Comparison of ENCODE assay signal across 8 cellular contexts in the genomic region with DNA sequence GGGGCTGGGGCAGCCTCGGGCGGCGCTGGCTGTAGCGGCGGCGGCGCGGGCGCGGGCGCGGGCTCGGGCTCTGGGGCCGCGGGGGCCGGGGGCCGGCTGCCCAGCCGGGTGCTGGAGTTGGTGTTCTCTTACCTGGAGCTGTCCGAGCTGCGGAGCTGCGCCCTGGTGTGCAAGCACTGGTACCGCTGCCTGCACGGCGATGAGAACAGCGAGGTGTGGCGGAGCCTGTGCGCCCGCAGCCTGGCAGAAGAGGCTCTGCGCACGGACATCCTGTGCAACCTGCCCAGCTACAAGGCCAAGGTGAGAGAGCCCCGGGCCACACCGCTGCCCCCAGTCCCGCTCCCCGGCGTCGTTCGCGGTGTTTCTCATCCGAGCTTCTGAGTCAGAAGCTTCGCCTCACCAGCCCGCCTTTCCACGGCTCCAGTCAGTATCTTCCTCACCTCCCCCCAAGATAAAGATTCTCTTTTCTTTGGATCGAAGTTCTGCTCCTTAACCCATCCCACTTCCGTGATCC. TPM values are rescaled to one million over a fixed set of nuclear protein-coding genes. Genes with fewer than 3 reads are reported as not detected.
DNase-seq lines count a peak whose midpoint lies in the region; ATAC-seq and TF ChIP-seq lines count a peak whose summit lies in the region.

No MANE protein-coding gene starts in this region.

- intact Hi-C loops in left ventricle myocardium superior (cut with micrococcal nuclease): no loop called here

- H3K79me2 ChIP-seq in ACC112 (ENCODE audit: control insufficient read depth, insufficient read depth, low read length, unreplicated experiment): peaks cover 53% of the 10 kb centered on the region

- H3K27me3 ChIP-seq in ACC112 (ENCODE audit: insufficient read depth, low read length): no peaks in the 10 kb centered on the region

- H2AFZ ChIP-seq in ACC112 (ENCODE audit: low read length, unreplicated experiment): peak overlapping the region; percentile 73

- ATAC-seq in GM18868 (IDR thresholded peaks at IDR 0.05; ENCODE audit: unreplicated experiment) (peak; percentile 39), HG03108 (IDR thresholded peaks at IDR 0.05; ENCODE audit: unreplicated experiment) (peak; percentile 24), left ventricle myocardium superior (no peak)
- peak; percentile 42 to 51 for ATAC-seq in activated naive CD4-positive, alpha-beta T cell treated with anti-CD3 and anti-CD28 coated beads, Interleukin-2, amount 50 U/mL, for 72 hours

- H3K4me1 ChIP-seq in ACC112 (ENCODE audit: control insufficient read depth, insufficient read depth, low read length, unreplicated experiment): peaks cover 17% of the 10 kb centered on the region

- peak overlapping the region; percentile 77 to 97 for H3K27ac Mint-ChIP-seq in activated naive CD4-positive, alpha-beta T cell treated with anti-CD3 and anti-CD28 coated beads, Interleukin-2, amount 50 U/mL, for 72 hours

- peak; percentile 63 for DNase-seq in RPMI8226
- peak; percentile 48 to 63 for DNase-seq in activated naive CD4-positive, alpha-beta T cell treated with anti-CD3 and anti-CD28 coated beads, Interleukin-2, amount 50 U/mL, for 72 hours (ENCODE audit: low spot score in 2 of 2)
- DNase-seq in left ventricle myocardium superior: peak; percentile 49
- peak; percentile 28 for DNase-seq in retinal pigment epithelial cell (ENCODE audit: low read depth)
- DNase-seq in superior temporal gyrus (ENCODE audit: extremely low spot score): no peak

- H3K36me3 ChIP-seq in ACC112 (ENCODE audit: insufficient read depth, low read length): no peaks in the 10 kb centered on the region

- H3K36me3 Mint-ChIP-seq in activated naive CD4-positive, alpha-beta T cell treated with anti-CD3 and anti-CD28 coated beads, Interleukin-2, amount 50 U/mL, for 72 hours: peaks cover 9 to 19% of the 10 kb centered on the region in 2 donors

- no peak for TF ChIP-seq CTCF in retinal pigment epithelial cell (conservative IDR thresholded peaks at IDR 0.05; ENCODE audit: low read depth, low read length)

- H3K4me3 ChIP-seq in ACC112 (ENCODE audit: low read depth, low read length): peak overlapping the region; percentile 89
- H3K4me3 ChIP-seq in retinal pigment epithelial cell (ENCODE audit: low read length): peak overlapping the region; percentile 100

- H3K27ac ChIP-seq in ACC112 (ENCODE audit: low read depth, low read length): no peak overlapping the region

- H3K9me3 Mint-ChIP-seq in activated naive CD4-positive, alpha-beta T cell treated with anti-CD3 and anti-CD28 coated beads, Interleukin-2, amount 50 U/mL, for 72 hours: no peaks in the 10 kb centered on the region

RNA-seq across cellular contexts. Expression of gene FBXO45, which starts 0.6 kb away (rescaled TPM):
- total RNA-seq in activated naive CD4-positive, alpha-beta T cell treated with anti-CD3 and anti-CD28 coated beads, Interleukin-2, amount 50 U/mL, for 72 hours: 10 to 100 TPM; 14.9 to 15.4 TPM
- total RNA-seq in left ventricle myocardium superior: 9.1 TPM

RNA-seq across cellular contexts. Expression of gene WDR53, which starts 0.7 kb away (rescaled TPM):
- total RNA-seq in activated naive CD4-positive, alpha-beta T cell treated with anti-CD3 and anti-CD28 coated beads, Interleukin-2, amount 50 U/mL, for 72 hours: 10 to 100 TPM; 16.2 to 23.2 TPM
- total RNA-seq in left ventricle myocardium superior: 7.6 TPM

RNA-seq across cellular contexts. Expression of gene SMCO1, which starts 53.9 kb away (rescaled TPM):
- not detected for total RNA-seq in activated naive CD4-positive, alpha-beta T cell treated with anti-CD3 and anti-CD28 coated beads, Interleukin-2, amount 50 U/mL, for 72 hours
- 110 TPM for total RNA-seq in left ventricle myocardium superior

Comparison
In these comparisons a context has a peak if more than half of its experiments do, and no peak if none do; other contexts are left out.
1. RNA of gene SMCO1, which starts 53.9 kb away (total RNA-seq): 110 TPM in left ventricle myocardium superior (single experiment); not detected in activated naive CD4-positive, alpha-beta T cell treated with anti-CD3 and anti-CD28 coated beads, Interleukin-2, amount 50 U/mL, for 72 hours; every median in the first group is over 100 times any median in the second.